28 cellular contexts compared by ENCODE assay signal in the genomic region with DNA sequence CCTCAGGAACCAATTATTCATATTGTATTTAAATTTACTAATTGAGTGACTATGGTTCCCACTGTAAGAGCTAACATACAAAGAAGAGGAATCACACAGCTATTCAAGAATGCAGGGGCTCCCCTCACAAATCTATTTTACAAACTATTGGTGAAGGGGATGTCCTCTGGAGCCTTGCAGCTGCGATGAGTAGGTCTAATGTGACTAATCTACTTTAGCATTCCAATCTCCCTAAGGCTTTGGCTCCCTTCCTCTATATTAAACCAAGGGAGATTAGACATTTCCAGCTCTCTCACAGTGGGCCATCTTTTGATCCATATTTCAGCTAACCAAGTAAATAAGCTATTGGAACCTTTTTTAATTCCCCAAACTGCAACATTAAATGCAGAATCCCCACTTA.
DNase-seq lines count a peak whose midpoint lies in the region; ATAC-seq and TF ChIP-seq lines count a peak whose summit lies in the region.
"Had no signal": no experiment of that assay in that cellular context is flagged by ENCODE, and none has a peak within 500 bp of the region (broad histone marks: within the 10 kb centered on the region; RNA-seq: fewer than 3 reads in every experiment).

No MANE protein-coding gene starts in this region.

- H3K27ac ChIP-seq in SJCRH30 (peak overlapping the region; percentile 72), foreskin keratinocyte (no peak overlapping the region)
- H3K27ac ChIP-seq: 22Rv1, RWPE1 had no signal

- no peaks in the 10 kb centered on the region for H3K36me3 ChIP-seq in SJCRH30
- H3K36me3 ChIP-seq: BE2C had no signal

- DNase-seq in NCI-H82 (lab: John Stamatoyannopoulos, UW), result peak; percentile 35
- no peak for DNase-seq in NCI-H82 treated with DMSO at 0.1 percent for 48 hours (lab: John Stamatoyannopoulos, UW; ENCODE audit: unreplicated experiment)
- peak; percentile 44 to 64 for DNase-seq in SJCRH30
- peak; percentile 13 to 39 for DNase-seq in foreskin keratinocyte
- DNase-seq in stimulated activated naive CD4-positive, alpha-beta T cell (lab: John Stamatoyannopoulos, UW), result no peak
- no peak for DNase-seq in HCEC 1CT
- DNase-seq: ACHN; BE2C; CD8-positive, alpha-beta memory T cell; DMS 273 treated with DMSO at 0.1 percent for 48 hours; DMS79; EL; GF-D8; H7; Karpas-422; MV-4-11; NCI-H1105; NCI-H1436 treated with DMSO at 0.1 percent for 48 hours; NCI-H187 treated with DMSO at 0.1 percent for 48 hours; NCI-H2171 treated with DMSO at 0.1 percent for 48 hours; NCI-H524; NCI-H748 treated with DMSO at 0.1 percent for 48 hours; NK-92 treated with Interleukin-12 subunit alpha and Interleukin-12 subunit beta, amount 100 ng/mL, for 24 hours; SHP77 had no signal

- TF ChIP-seq CTCF in foreskin keratinocyte (conservative IDR thresholded peaks at IDR 0.05), result no peak

- H3K9me3 ChIP-seq in SJCRH30 (replicated peaks), result no peaks in the 10 kb centered on the region; the same call in 1 of the 2 replicates

- H3K4me1 ChIP-seq in SJCRH30, result peaks cover 18% of the 10 kb centered on the region
- H3K4me1 ChIP-seq in foreskin keratinocyte, result no peaks in the 10 kb centered on the region
- H3K4me1 ChIP-seq: BE2C had no signal

- ATAC-seq in foreskin keratinocyte (peak; percentile 73), HG02973 (IDR thresholded peaks at IDR 0.05; ENCODE audit: unreplicated experiment) (no peak)
- ATAC-seq: HepG2 had no signal

- no peak overlapping the region for H3K4me3 ChIP-seq in SJCRH30

- H3K27me3 ChIP-seq in SJCRH30 (no peaks in the 10 kb centered on the region), foreskin keratinocyte (no peaks in the 10 kb centered on the region)
- H3K27me3 ChIP-seq: BE2C had no signal

Comparison
In these comparisons a context has a peak if more than half of its experiments do, and no peak if none do; other contexts are left out.
1. DNase-seq: peak in NCI-H82 (single experiment), SJCRH30 (2 of 2) and foreskin keratinocyte (2 of 2); none in NCI-H82 treated with DMSO at 0.1 percent for 48 hours (single experiment), stimulated activated naive CD4-positive, alpha-beta T cell (0 of 6) and HCEC 1CT (single experiment).